In the genomic region with DNA sequence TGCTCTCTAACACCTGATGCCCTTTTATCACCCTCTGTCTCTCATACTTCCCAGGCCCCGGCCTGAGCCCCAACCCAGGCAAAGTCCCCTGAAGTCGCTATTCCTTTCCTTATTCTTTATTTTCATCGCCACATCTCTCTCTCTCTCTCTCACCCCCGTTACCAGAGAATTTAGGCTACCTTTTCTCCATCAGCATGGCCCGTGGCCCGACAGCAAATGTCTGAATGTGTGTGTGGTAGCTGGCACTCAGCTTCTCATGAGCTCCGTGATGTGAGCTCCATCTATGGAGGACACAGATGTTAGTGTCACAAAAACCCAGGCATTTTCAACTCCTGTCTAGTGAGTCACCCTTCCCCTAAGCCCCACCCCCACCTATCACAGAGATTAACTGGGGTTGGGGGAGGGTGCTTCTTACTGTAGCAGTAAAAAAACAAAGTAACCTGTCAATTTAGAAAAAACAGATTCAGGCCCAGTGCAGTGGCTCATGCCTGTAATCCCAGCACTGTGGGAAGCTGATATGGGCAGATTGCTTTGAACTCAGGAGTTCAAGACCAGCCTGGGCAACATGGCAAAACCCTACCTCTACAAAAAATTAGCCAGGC, we compare ENCODE assay signal across 9 cellular contexts. TPM values are rescaled to one million over a fixed set of nuclear protein-coding genes. Genes with fewer than 3 reads are reported as not detected.
DNase-seq lines count a peak whose midpoint lies in the region; ATAC-seq and TF ChIP-seq lines count a peak whose summit lies in the region.
"Had no signal": no experiment of that assay in that cellular context is flagged by ENCODE, and none has a peak within 500 bp of the region (broad histone marks: within the 10 kb centered on the region; RNA-seq: fewer than 3 reads in every experiment).

No MANE protein-coding gene starts in this region.

- DNase-seq in left cardiac atrium (no peak), left ventricle myocardium superior (no peak), NCI-H2171 (lab: John Stamatoyannopoulos, UW) (peak; percentile 14), esophagus squamous epithelium (lab: John Stamatoyannopoulos, UW) (peak; percentile 33)
- peak; percentile 92 for DNase-seq in activated CD8-positive, alpha-beta memory T cell treated with anti-CD3 and anti-CD28 coated beads, Interleukin-2, amount 10 ng/mL, durations not matched to agents 7 days and 5 days

- TF ChIP-seq CTCF in esophagus squamous epithelium (IDR thresholded peaks at IDR 0.05), result no peak

- H3K4me1 ChIP-seq in esophagus squamous epithelium, result peaks cover 26 to 75% (median 37%) of the 10 kb centered on the region in 3 donors
- peaks cover 39% of the 10 kb centered on the region for H3K4me1 ChIP-seq in skeletal muscle satellite cell (ENCODE audit: control insufficient read depth, insufficient read depth, low read length)

- H3K9me3 Mint-ChIP-seq in activated CD8-positive, alpha-beta memory T cell treated with anti-CD3 and anti-CD28 coated beads, Interleukin-2, amount 10 ng/mL, durations not matched to agents 7 days and 5 days (ENCODE audit: low read depth), result no peaks in the 10 kb centered on the region

- WGBS in esophagus squamous epithelium, 2 donors, result 52 to 58% methylated on average over 7 of the region's 7 CpGs

- peak overlapping the region; percentile 92 for H3K4me3 Mint-ChIP-seq in activated CD8-positive, alpha-beta memory T cell treated with anti-CD3 and anti-CD28 coated beads, Interleukin-2, amount 10 ng/mL, durations not matched to agents 7 days and 5 days

- no peak overlapping the region for H3K4me2 ChIP-seq in skeletal muscle satellite cell (ENCODE audit: low read length)

- no peaks in the 10 kb centered on the region for H3K9me3 ChIP-seq in esophagus squamous epithelium
- no peaks in the 10 kb centered on the region for H3K9me3 ChIP-seq in skeletal muscle satellite cell (replicated peaks; ENCODE audit: low read length)

- H3K9ac ChIP-seq in skeletal muscle satellite cell (ENCODE audit: low read depth, low read length), result peak overlapping the region; percentile 88

- ATAC-seq in left cardiac atrium (peak; percentile 21 to 52), left ventricle myocardium superior (no peak), GM21360 (IDR thresholded peaks at IDR 0.05; ENCODE audit: unreplicated experiment) (no peak), GM21390 (IDR thresholded peaks at IDR 0.05; ENCODE audit: unreplicated experiment) (no peak)
- ATAC-seq in activated CD8-positive, alpha-beta memory T cell treated with anti-CD3 and anti-CD28 coated beads, Interleukin-2, amount 10 ng/mL, durations not matched to agents 7 days and 5 days, result peak; percentile 68

- peak overlapping the region in 1 of 4 donors; percentile 4 for H3K4me3 ChIP-seq in esophagus squamous epithelium
- H3K4me3 ChIP-seq in skeletal muscle satellite cell (ENCODE audit: low read length), result no peak overlapping the region
- H3K4me3 ChIP-seq: lung had no signal

- H3K4me1 Mint-ChIP-seq in activated CD8-positive, alpha-beta memory T cell treated with anti-CD3 and anti-CD28 coated beads, Interleukin-2, amount 10 ng/mL, durations not matched to agents 7 days and 5 days, result peaks cover 84% of the 10 kb centered on the region

- TF ChIP-seq POLR2A in esophagus squamous epithelium (IDR thresholded peaks at IDR 0.05), result peak in 1 of 4 donors; percentile 65

- H3K36me3 ChIP-seq in esophagus squamous epithelium, result no peaks in the 10 kb centered on the region
- H3K36me3 ChIP-seq in skeletal muscle satellite cell (ENCODE audit: insufficient read depth, low read length), result no peaks in the 10 kb centered on the region

- H3K27ac Mint-ChIP-seq in activated CD8-positive, alpha-beta memory T cell treated with anti-CD3 and anti-CD28 coated beads, Interleukin-2, amount 10 ng/mL, durations not matched to agents 7 days and 5 days, result peak overlapping the region; percentile 100

- H3K27me3 ChIP-seq in esophagus squamous epithelium (no peaks in the 10 kb centered on the region), skeletal muscle satellite cell (ENCODE audit: control insufficient read depth, insufficient read depth, low read length) (no peaks in the 10 kb centered on the region)

- peaks cover 21% of the 10 kb centered on the region for H3K36me3 Mint-ChIP-seq in activated CD8-positive, alpha-beta memory T cell treated with anti-CD3 and anti-CD28 coated beads, Interleukin-2, amount 10 ng/mL, durations not matched to agents 7 days and 5 days

- H3K27ac ChIP-seq in esophagus squamous epithelium, result peak overlapping the region; percentile 82 to 95 (median 89)

- intact Hi-C loops in left cardiac atrium (cut with DNase I) (no loop called here), left ventricle myocardium superior (cut with micrococcal nuclease) (no loop called here), esophagus squamous epithelium (cut with DNase I) (no loop called here)

- CTCF ChIA-PET in activated CD8-positive, alpha-beta memory T cell treated with anti-CD3 and anti-CD28 coated beads, Interleukin-2, amount 10 ng/mL, durations not matched to agents 7 days and 5 days (lab: Charles Lee), result interaction anchor here (0.8 to 5.2 kb wide), 24 partner anchors 12 to 209 kb away, joined by 3 to 62 read pairs (median 6); partner anchors contain the start of genes ARF6 and NEMF

- H3K27me3 Mint-ChIP-seq in activated CD8-positive, alpha-beta memory T cell treated with anti-CD3 and anti-CD28 coated beads, Interleukin-2, amount 10 ng/mL, durations not matched to agents 7 days and 5 days, result no peaks in the 10 kb centered on the region

RNA-seq across cellular contexts. Expression of gene VCPKMT, which starts 53.8 kb away (rescaled TPM):
- total RNA-seq in left cardiac atrium (1 to 10 TPM; 3.1 to 5.0 TPM), left ventricle myocardium superior (3.0 TPM), esophagus squamous epithelium (1 to 10 TPM; 3.9 to 8.6 (median 4.8) TPM)
- 10 to 100 TPM; 12.0 to 14.5 TPM for total RNA-seq in activated CD8-positive, alpha-beta memory T cell treated with anti-CD3 and anti-CD28 coated beads, Interleukin-2, amount 10 ng/mL, durations not matched to agents 7 days and 5 days
- 4.6 and 5.6 TPM in 2 replicates for total RNA-seq in skeletal muscle satellite cell (2012; rRNA removed)

Comparison
In these comparisons a context has a peak if more than half of its experiments do, and no peak if none do; other contexts are left out.
1. ATAC-seq: peak in left cardiac atrium (2 of 2) and activated CD8-positive, alpha-beta memory T cell treated with anti-CD3 and anti-CD28 coated beads, Interleukin-2, amount 10 ng/mL, durations not matched to agents 7 days and 5 days (single experiment); none in left ventricle myocardium superior (single experiment), GM21360 (single experiment) and GM21390 (single experiment).
2. DNase-seq: peak in NCI-H2171 (single experiment), activated CD8-positive, alpha-beta memory T cell treated with anti-CD3 and anti-CD28 coated beads, Interleukin-2, amount 10 ng/mL, durations not matched to agents 7 days and 5 days (single experiment) and esophagus squamous epithelium (single experiment); none in left cardiac atrium (single experiment) and left ventricle myocardium superior (single experiment).